In the genomic region with DNA sequence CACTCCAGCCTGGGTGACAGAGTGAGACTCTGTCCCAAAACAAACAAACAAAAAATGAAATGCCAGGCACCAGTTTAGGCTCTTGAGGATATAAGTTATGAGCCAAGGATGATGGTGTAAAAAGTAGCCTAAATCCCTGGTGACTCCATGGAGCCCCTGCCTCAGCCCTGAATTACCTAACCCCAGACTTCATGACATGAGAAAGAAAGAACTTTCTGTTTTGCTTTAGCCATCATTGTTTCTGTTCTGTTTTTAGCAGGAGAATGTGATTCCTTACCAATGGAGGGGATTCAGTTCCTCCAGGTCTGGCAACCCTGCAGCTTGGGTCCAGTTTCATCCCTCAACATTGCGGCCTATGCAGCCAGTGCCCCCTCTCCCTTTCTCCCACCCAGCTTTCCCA, we compare ENCODE assay signal across 16 cellular contexts. TPM values are rescaled to one million over a fixed set of nuclear protein-coding genes. Genes with fewer than 3 reads are reported as not detected.
DNase-seq lines count a peak whose midpoint lies in the region; ATAC-seq and TF ChIP-seq lines count a peak whose summit lies in the region.
"Had no signal": no experiment of that assay in that cellular context is flagged by ENCODE, and none has a peak within 500 bp of the region (broad histone marks: within the 10 kb centered on the region; RNA-seq: fewer than 3 reads in every experiment).

No MANE protein-coding gene starts in this region.

- TF ChIP-seq CTCF in GM13977 (IDR thresholded peaks at IDR 0.05; ENCODE audit: extremely low read depth, insufficient read depth, missing control alignments) (no peak), neural crest cell (conservative IDR thresholded peaks at IDR 0.05) (no peak)

- DNase-seq in GM13977 (ENCODE audit: low spot score), result peak; percentile 17
- no peak for DNase-seq in neural crest cell (ENCODE audit: low read depth, low spot score)
- no peak for DNase-seq in activated CD8-positive, alpha-beta memory T cell treated with anti-CD3 and anti-CD28 coated beads, Interleukin-2, amount 50 U/mL, for 48 hours
- no peak for DNase-seq in DMS 273 treated with DMSO at 0.1 percent for 48 hours (lab: John Stamatoyannopoulos, UW)
- no peak for DNase-seq in NCI-H1930 (lab: John Stamatoyannopoulos, UW)
- DNase-seq: CD4-positive, alpha-beta T cell; CD8-positive, alpha-beta memory T cell; DMS53; DMS79 treated with DMSO at 0.1 percent for 48 hours; GF-D8; GM23248; H7; HCEC 1CT had no signal

- ATAC-seq in HG02852 (IDR thresholded peaks at IDR 0.05; ENCODE audit: unreplicated experiment), result peak; percentile 57

- no peaks in the 10 kb centered on the region for H3K9me3 Mint-ChIP-seq in neural crest cell

- peaks cover 1% of the 10 kb centered on the region for H3K27me3 Mint-ChIP-seq in neural crest cell (ENCODE audit: low read depth)

- H3K27ac Mint-ChIP-seq in neural crest cell (ENCODE audit: unreplicated experiment), result no peak overlapping the region
- H3K27ac Mint-ChIP-seq: B cell; CD14-positive monocyte; CD4-positive, alpha-beta T cell had no signal

- H3K4me3 Mint-ChIP-seq in neural crest cell, result peak overlapping the region; percentile 6
- H3K4me3 Mint-ChIP-seq: B cell; CD14-positive monocyte; CD4-positive, alpha-beta T cell; CD8-positive, alpha-beta memory T cell had no signal

- peaks cover 10% of the 10 kb centered on the region for H3K36me3 Mint-ChIP-seq in neural crest cell (ENCODE audit: low read depth)
- H3K36me3 Mint-ChIP-seq: CD14-positive monocyte; CD8-positive, alpha-beta memory T cell had no signal

- in situ Hi-C loops in GM13977 (cut with MboI; ENCODE audit: low pct_unique_long_range_greater_than_20kb, low sequenced_read_pairs, unreplicated experiment), result no loop called here

- peaks cover 9% of the 10 kb centered on the region for H3K4me1 Mint-ChIP-seq in neural crest cell
- H3K4me1 Mint-ChIP-seq: CD14-positive monocyte had no signal

RNA-seq across cellular contexts. Expression of a gene that starts 5.7 kb away (rescaled TPM):
- total RNA-seq in neural crest cell, result 30.3 and 31.9 TPM in 2 replicates
- total RNA-seq: B cell; CD8-positive, alpha-beta memory T cell had no signal
